In the genomic region with DNA sequence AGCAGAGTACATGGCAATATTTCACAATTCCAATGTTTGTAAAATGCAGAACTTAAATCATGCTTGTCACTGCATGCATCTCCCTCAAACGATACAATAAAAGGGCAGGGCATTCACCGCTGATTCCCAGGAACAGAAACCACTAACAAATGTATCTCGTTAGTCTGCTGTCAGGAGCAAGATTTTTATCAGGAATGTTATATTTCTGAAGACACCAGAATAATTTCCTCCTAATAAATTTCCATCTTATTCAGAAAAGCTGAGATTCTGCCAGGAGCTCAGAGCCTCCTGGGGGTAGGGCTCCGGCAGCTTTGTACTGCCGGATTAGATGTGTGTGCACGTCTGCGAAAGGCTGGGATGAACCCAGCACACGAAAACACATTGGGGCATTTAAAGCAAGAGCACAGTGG, we compare ENCODE assay signal across 20 cellular contexts. TPM values are rescaled to one million over a fixed set of nuclear protein-coding genes. Genes with fewer than 3 reads are reported as not detected.
DNase-seq lines count a peak whose midpoint lies in the region; ATAC-seq, FAIRE-seq and TF ChIP-seq lines count a peak whose summit lies in the region.
"Had no signal": no experiment of that assay in that cellular context is flagged by ENCODE, and none has a peak within 500 bp of the region (broad histone marks: within the 10 kb centered on the region; RNA-seq: fewer than 3 reads in every experiment).

No MANE protein-coding gene starts in this region.

- H2BK15ac ChIP-seq in H1 (ENCODE audit: low read length), result no peak overlapping the region
- no peak overlapping the region for H2BK15ac ChIP-seq in mesenchymal stem cell (ENCODE audit: low read depth, poor library complexity, severe bottlenecking)

- TF ChIP-seq CTCF in A673 (conservative IDR thresholded peaks at IDR 0.05; ENCODE audit: low read depth, low read length) (no peak), GM23338 (conservative IDR thresholded peaks at IDR 0.05; ENCODE audit: low read depth in 2 of 2) (no peak), H1 (IDR thresholded peaks at IDR 0.05; ENCODE audit: control extremely low read depth in 1 of 3, insufficient read depth in 1 of 3, low read depth in 1 of 3, low read length in 3 of 3) (no peak), GM10266 (IDR thresholded peaks at IDR 0.05; ENCODE audit: control insufficient read depth, insufficient read depth, low read depth, missing control alignments) (no peak)

- H4K8ac ChIP-seq in H1 (ENCODE audit: extremely low read depth, insufficient read depth, low read length), result no peak overlapping the region
- no peak overlapping the region for H4K8ac ChIP-seq in mesenchymal stem cell (ENCODE audit: low read length)

- H3K79me2 ChIP-seq in GM23338 (replicated peaks; ENCODE audit: insufficient read depth), result no peaks in the 10 kb centered on the region
- no peaks in the 10 kb centered on the region for H3K79me2 ChIP-seq in H1 (ENCODE audit: control insufficient read depth in 1 of 2, insufficient read depth in 2 of 2, low read length in 2 of 2)

- TF ChIP-seq POLR2A in H1 (IDR thresholded peaks at IDR 0.05; ENCODE audit: control extremely low read depth in 1 of 2, low read depth in 2 of 2, low read length in 2 of 2) (no peak), GM12891 (IDR thresholded peaks at IDR 0.05; ENCODE audit: low read depth, low read length) (no peak)

- no peak overlapping the region for H3K4me3 Mint-ChIP-seq in GM23338
- no peak overlapping the region for H3K4me3 Mint-ChIP-seq in effector memory CD8-positive, alpha-beta T cell
- H3K4me3 Mint-ChIP-seq: activated CD8-positive, alpha-beta memory T cell treated with anti-CD3 and anti-CD28 coated beads, Interleukin-2, amount 10 ng/mL, durations not matched to agents 7 days and 5 days; memory B cell; neural crest cell; T-helper 2 cell treated with Interferon-gamma antibody and Interleukin-4, amounts not matched to agents 5 μg/mL and 100 μg/mL, for 36 hours had no signal

- H3K27ac Mint-ChIP-seq in GM23338, result no peak overlapping the region
- H3K27ac Mint-ChIP-seq in effector memory CD8-positive, alpha-beta T cell, result no peak overlapping the region
- H3K27ac Mint-ChIP-seq: activated CD8-positive, alpha-beta memory T cell treated with anti-CD3 and anti-CD28 coated beads, Interleukin-2, amount 10 ng/mL, durations not matched to agents 7 days and 5 days; memory B cell; T-helper 2 cell treated with Interferon-gamma antibody and Interleukin-4, amounts not matched to agents 5 μg/mL and 100 μg/mL, for 36 hours had no signal

- H3K27me3 ChIP-seq in A673 (replicated peaks; ENCODE audit: insufficient read depth, low read depth, low read length, poor library complexity) (no peaks in the 10 kb centered on the region), GM23338 (ENCODE audit: insufficient read depth) (no peaks in the 10 kb centered on the region), H1 (replicated peaks in 1 of 4; ENCODE audit: control insufficient read depth in 3 of 4, extremely low read depth in 1 of 4, insufficient read depth in 3 of 4, low read length in 3 of 4) (no peaks in the 10 kb centered on the region), mesenchymal stem cell (ENCODE audit: control insufficient read depth in 1 of 2, insufficient read depth in 1 of 2, low read length in 2 of 2) (no peaks in the 10 kb centered on the region)
- H3K27me3 ChIP-seq: upper lobe of left lung had no signal

- no peak overlapping the region for H3K18ac ChIP-seq in H1 (ENCODE audit: extremely low read depth, low read length)
- H3K18ac ChIP-seq in mesenchymal stem cell (ENCODE audit: low read depth in 1 of 2, low read length in 2 of 2), result peak overlapping the region in 1 of 2 experiments; percentile 14

- H2AFZ ChIP-seq in GM23338 (peak overlapping the region; percentile 68), H1 (ENCODE audit: low read length) (0 out of 2 replicates have a peak overlapping the region, but pooled peaks have one; percentile 12), mesenchymal stem cell (ENCODE audit: low read depth, low read length) (no peak overlapping the region)

- FAIRE-seq in H1 (lab: Jason Lieb, UNC) (no peak), GM12891 (lab: Jason Lieb, UNC) (no peak)

- H3K9ac ChIP-seq in H1 (replicated peaks in 1 of 4; ENCODE audit: extremely low read depth in 1 of 4, low read depth in 3 of 4, low read length in 3 of 4) (no peak overlapping the region), mesenchymal stem cell (ENCODE audit: low read length) (peak overlapping the region; percentile 60)

- no peak for TF ChIP-seq EP300 in H1 (IDR thresholded peaks at IDR 0.05; ENCODE audit: borderline replicate concordance in 1 of 2, low read depth in 2 of 2, low read length in 2 of 2)

- POLR2A ChIA-PET in A673 (lab: Charles Lee; ENCODE audit: low non-redundant PET), result no interaction called here
- POLR2A ChIA-PET in H1 (lab: Charles Lee; ENCODE audit: partially characterized antibody), result no interaction called here

- H4K5ac ChIP-seq in H1 (ENCODE audit: insufficient read length, low read depth, low read length), result no peak overlapping the region

- peaks cover 9% of the 10 kb centered on the region for H3K4me1 Mint-ChIP-seq in GM23338
- H3K4me1 Mint-ChIP-seq in effector memory CD8-positive, alpha-beta T cell (ENCODE audit: low read depth in 2 of 2), result peaks cover 0 to 2% of the 10 kb centered on the region in 2 donors
- H3K4me1 Mint-ChIP-seq: activated CD8-positive, alpha-beta memory T cell treated with anti-CD3 and anti-CD28 coated beads, Interleukin-2, amount 10 ng/mL, durations not matched to agents 7 days and 5 days; memory B cell; neural crest cell had no signal

- no peaks in the 10 kb centered on the region; the same call in 1 of the 2 replicates for H3K9me2 ChIP-seq in GM23338 (ENCODE audit: insufficient read depth)

- no peak for ATAC-seq in GM23338
- ATAC-seq in effector memory CD8-positive, alpha-beta T cell (replicated peaks), result no peak
- ATAC-seq: activated CD8-positive, alpha-beta memory T cell treated with anti-CD3 and anti-CD28 coated beads, Interleukin-2, amount 10 ng/mL, durations not matched to agents 7 days and 5 days had no signal

- H2BK12ac ChIP-seq in H1 (ENCODE audit: low read depth, low read length), result no peak overlapping the region
- H2BK12ac ChIP-seq in mesenchymal stem cell (ENCODE audit: low read length in 2 of 2), result no peak overlapping the region

- intact Hi-C loops in A673 (cut with micrococcal nuclease; ENCODE audit: unreplicated experiment), result no loop called here

- H3K9me3 ChIP-seq in A673 (ENCODE audit: low read depth, low read length, poor library complexity, severe bottlenecking) (no peaks in the 10 kb centered on the region), H1 (ENCODE audit: insufficient read depth in 2 of 2, low read depth in 1 of 2, low read length in 1 of 2) (peaks cover 4 to 7% of the 10 kb centered on the region in 2 experiments; a peak in 2 of 4 replicates), mesenchymal stem cell (ENCODE audit: control insufficient read depth, low read length) (peaks cover 8% of the 10 kb centered on the region)

- no peaks in the 10 kb centered on the region for H3K36me3 ChIP-seq in A673 (ENCODE audit: insufficient read depth, low read length, poor library complexity, severe bottlenecking)
- no peaks in the 10 kb centered on the region; the same call in none of the 2 replicates for H3K36me3 ChIP-seq in GM23338 (ENCODE audit: insufficient read depth)
- no peaks in the 10 kb centered on the region; a peak in 1 of 8 replicates for H3K36me3 ChIP-seq in H1 (ENCODE audit: control insufficient read depth in 2 of 4, insufficient read depth in 4 of 4, low read length in 3 of 4)
- no peaks in the 10 kb centered on the region for H3K36me3 ChIP-seq in mesenchymal stem cell (ENCODE audit: control insufficient read depth in 1 of 2, insufficient read depth in 2 of 2, low read depth in 1 of 2, low read length in 2 of 2)
- H3K36me3 ChIP-seq: upper lobe of left lung had no signal

- H3K4me3 ChIP-seq in A673 (ENCODE audit: low read depth, low read length, poor library complexity, severe bottlenecking) (peak overlapping the region; percentile 21), GM23338 (no peak overlapping the region), H1 (ENCODE audit: extremely low read depth in 1 of 4, insufficient read depth in 2 of 4, low read depth in 3 of 4, low read length in 4 of 4) (no peak overlapping the region), mesenchymal stem cell (ENCODE audit: insufficient read depth in 1 of 2, low read depth in 1 of 2, low read length in 2 of 2) (peak overlapping the region in 1 of 2 experiments; percentile 70)

- peaks cover 1% of the 10 kb centered on the region for H3K27me3 Mint-ChIP-seq in GM23338 (ENCODE audit: insufficient read depth, low read depth, poor library complexity)
- H3K27me3 Mint-ChIP-seq in effector memory CD8-positive, alpha-beta T cell, result peaks cover 0 to 17% of the 10 kb centered on the region in 2 donors

- H3K4me1 ChIP-seq in A673 (ENCODE audit: insufficient read depth, low read length, poor library complexity, severe bottlenecking) (peaks cover 15% of the 10 kb centered on the region), GM23338 (ENCODE audit: insufficient read depth) (peaks cover 11% of the 10 kb centered on the region), H1 (replicated peaks in 1 of 4; ENCODE audit: control insufficient read depth in 3 of 4, insufficient read depth in 4 of 4, low read length in 3 of 4) (peaks cover 0 to 3% (median 2%) of the 10 kb centered on the region in 4 experiments; a peak in 3 of 7 replicates), mesenchymal stem cell (ENCODE audit: control insufficient read depth, insufficient read depth, low read depth, low read length) (no peaks in the 10 kb centered on the region)
- H3K4me1 ChIP-seq: upper lobe of left lung had no signal

- H3K23ac ChIP-seq in H1 (ENCODE audit: insufficient read length), result no peak overlapping the region
- H3K23ac ChIP-seq in mesenchymal stem cell (ENCODE audit: low read length in 2 of 2), result no peak overlapping the region

- H3K4ac ChIP-seq in H1 (replicated peaks; ENCODE audit: insufficient read length, low read depth, low read length), result no peak overlapping the region
- no peak overlapping the region for H3K4ac ChIP-seq in mesenchymal stem cell (ENCODE audit: low read depth in 1 of 2, low read length in 2 of 2)

- H3K27ac ChIP-seq in A673 (ENCODE audit: low read depth, low read length, poor library complexity, severe bottlenecking) (peak overlapping the region; percentile 9), GM23338 (ENCODE audit: low read depth) (no peak overlapping the region), H1 (ENCODE audit: low read depth, low read length) (no peak overlapping the region), mesenchymal stem cell (ENCODE audit: low read length, poor library complexity, severe bottlenecking) (no peak overlapping the region)
- H3K27ac ChIP-seq: upper lobe of left lung had no signal

- H2BK5ac ChIP-seq in H1 (ENCODE audit: low read depth, low read length) (no peak overlapping the region), mesenchymal stem cell (ENCODE audit: low read depth, low read length, poor library complexity, severe bottlenecking) (no peak overlapping the region)

- H3K4me2 ChIP-seq in GM23338 (no peak overlapping the region), H1 (ENCODE audit: insufficient read depth in 1 of 2, low read depth in 2 of 2, low read length in 2 of 2) (no peak overlapping the region), mesenchymal stem cell (ENCODE audit: low read length, poor library complexity, severe bottlenecking) (no peak overlapping the region)

- H3K79me1 ChIP-seq in H1 (ENCODE audit: low read depth, low read length), result no peaks in the 10 kb centered on the region
- H3K79me1 ChIP-seq in mesenchymal stem cell (replicated peaks; ENCODE audit: low read length, poor library complexity, severe bottlenecking), result no peaks in the 10 kb centered on the region

- no peak overlapping the region for H3K56ac ChIP-seq in H1 (replicated peaks; ENCODE audit: insufficient read length, low read depth, low read length)

- H3K9me3 Mint-ChIP-seq in GM23338, result peaks cover 19% of the 10 kb centered on the region
- peaks cover 0 to 2% of the 10 kb centered on the region in 2 donors for H3K9me3 Mint-ChIP-seq in effector memory CD8-positive, alpha-beta T cell

- H4K20me1 ChIP-seq in GM23338 (replicated peaks; ENCODE audit: insufficient read depth), result no peaks in the 10 kb centered on the region
- H4K20me1 ChIP-seq in H1 (replicated peaks in 1 of 2; ENCODE audit: control insufficient read depth in 1 of 2, insufficient read depth in 2 of 2, low read length in 2 of 2), result no peaks in the 10 kb centered on the region

- CTCF ChIA-PET in A673 (lab: Charles Lee), result no interaction called here
- CTCF ChIA-PET in H1 (lab: Charles Lee; ENCODE audit: partially characterized antibody), result no interaction called here

- H2BK20ac ChIP-seq in H1 (ENCODE audit: low read length), result no peak overlapping the region

- H2BK120ac ChIP-seq in H1 (replicated peaks; ENCODE audit: low read depth, low read length) (no peak overlapping the region), mesenchymal stem cell (ENCODE audit: low read depth, low read length) (no peak overlapping the region)

- DNase-seq in A673 (ENCODE audit: low spot score) (peak; percentile 54), GM23338 (ENCODE audit: low spot score) (no peak), H1 (ENCODE audit: low read depth in 1 of 2, low spot score in 2 of 2) (no peak), mesenchymal stem cell (peak; percentile 30), GM10266 (ENCODE audit: extremely low spot score) (no peak), GM12891 (ENCODE audit: insufficient read length, low spot score) (no peak), T-helper 2 cell (no peak)
- no peak for DNase-seq in effector memory CD8-positive, alpha-beta T cell
- DNase-seq: ACHN; activated CD8-positive, alpha-beta memory T cell treated with anti-CD3 and anti-CD28 coated beads, Interleukin-2, amount 10 ng/mL, durations not matched to agents 7 days and 5 days; activated effector memory CD4-positive, alpha-beta T cell treated with Interleukin-2 at 50 U/mL for 16 hours; amniotic stem cell; NCI-H1694; NCI-H226; Right ventricle myocardium superior; stimulated activated naive CD4-positive, alpha-beta T cell treated with Interleukin-2 at 50 U/mL for 16 hours; upper lobe of left lung had no signal

- no peak overlapping the region for H4K91ac ChIP-seq in H1 (replicated peaks; ENCODE audit: insufficient read length, low read length)
- H4K91ac ChIP-seq in mesenchymal stem cell (ENCODE audit: low read length), result no peak overlapping the region

- H3K14ac ChIP-seq in H1 (ENCODE audit: insufficient read length), result no peak overlapping the region
- H3K14ac ChIP-seq in mesenchymal stem cell (ENCODE audit: low read length in 2 of 2), result no peak overlapping the region

- 88% methylated on average over 8 of the region's 8 CpGs; no CpG with 5 or more reads in 1 of the 2 experiments for WGBS in H1 (ENCODE audit: extremely low coverage in 1 of 2, insufficient coverage in 1 of 2, insufficient read length in 1 of 2, insufficient replicate concordance in 2 of 2, low coverage in 1 of 2, low lambda C conversion rate in 2 of 2, missing lambda C conversion rate in 1 of 2), 2 experiments
- WGBS in mesenchymal stem cell, result 44% methylated on average over 7 of the region's 8 CpGs

- H2AK5ac ChIP-seq in H1 (ENCODE audit: low read depth, low read length) (no peak overlapping the region), mesenchymal stem cell (ENCODE audit: low read length, severe bottlenecking) (no peak overlapping the region)

- H3F3A ChIP-seq in GM23338 (replicated peaks; ENCODE audit: low read depth), result peaks cover 3% of the 10 kb centered on the region; the same call in 1 of the 2 replicates

- BruUV-seq in A673 (replicated peaks; lab: Mats Ljungman, UMichigan), result no TSS peak

- no peak for TF ChIP-seq RAD21 in H1 (IDR thresholded peaks at IDR 0.05 in 1 of 2, conservative IDR thresholded peaks at IDR 0.05 in 1 of 2; ENCODE audit: low read depth in 2 of 2, low read length in 2 of 2)

- H3K23me2 ChIP-seq in H1 (ENCODE audit: low read depth, low read length), result no peaks in the 10 kb centered on the region

- peaks cover 16% of the 10 kb centered on the region for H3K36me3 Mint-ChIP-seq in GM23338 (ENCODE audit: low read depth)
- no peaks in the 10 kb centered on the region for H3K36me3 Mint-ChIP-seq in effector memory CD8-positive, alpha-beta T cell (ENCODE audit: insufficient read depth)
- H3K36me3 Mint-ChIP-seq: activated CD8-positive, alpha-beta memory T cell treated with anti-CD3 and anti-CD28 coated beads, Interleukin-2, amount 10 ng/mL, durations not matched to agents 7 days and 5 days; memory B cell had no signal

RNA-seq across cellular contexts. Expression of a gene that starts 54.0 kb away (rescaled TPM):
- total RNA-seq in A673 (2021), result 45.1 and 47.4 TPM in 2 replicates
- total RNA-seq in GM23338 (2014; rRNA removed; shearing (Covaris generic)), result 80.1 and 89.1 TPM in 2 replicates
- 48.6 and 51.3 TPM in 2 replicates for polyA plus RNA-seq in GM23338 (2016; fragmentation: Nextera tagmentation; extraction: Ambion mirVana)
- 42.7 and 57.0 TPM in 2 replicates for total RNA-seq in H1 (2021; fragmentation: NEBNext Ultra II Directional; extraction: Animal tissue kit (Norgen Biotek cat#: 25700))
- 72.5 and 140 TPM in 2 replicates for polyA plus RNA-seq in H1 (2011; rRNA removed)
- polyA plus RNA-seq in H1 (2011; cell fraction: cytosol; rRNA removed), result 109 TPM
- 120 TPM for polyA plus RNA-seq in H1 (2011; cell fraction: nucleus; rRNA removed)
- 58.9 to 71.0 TPM (median 65.0 TPM) in 4 replicates for polyA plus RNA-seq in H1 (2012, experiment 1 of 2)
- polyA plus RNA-seq in H1 (2012, experiment 2 of 2), result 5.7 TPM
- polyA plus RNA-seq in H1 (2013, experiment 1 of 2), result 64.5 TPM
- 66.8 TPM for polyA plus RNA-seq in H1 (2013, experiment 2 of 2)
- 584 and 647 TPM in 2 replicates for polyA minus RNA-seq in H1 (2011; rRNA and poly(A)+ RNA removed)
- polyA minus RNA-seq in H1 (2011; cell fraction: cytosol; rRNA and poly(A)+ RNA removed), result 58.2 TPM
- 605 TPM for polyA minus RNA-seq in H1 (2011; cell fraction: nucleus; rRNA and poly(A)+ RNA removed)
- 20.1 TPM for polyA plus RNA-seq in mesenchymal stem cell (2013, experiment 1 of 2)
- 22.8 TPM for polyA plus RNA-seq in mesenchymal stem cell (2013, experiment 2 of 2)
- polyA plus RNA-seq in GM12891 (2012; ENCODE audit: low read depth, missing spikeins), result 0.33 TPM
- total RNA-seq: activated CD8-positive, alpha-beta memory T cell treated with anti-CD3 and anti-CD28 coated beads, Interleukin-2, amount 10 ng/mL, durations not matched to agents 7 days and 5 days had no signal

Comparison
In these comparisons a context has a peak if more than half of its experiments do, and no peak if none do; other contexts are left out.
1. DNase-seq: peak in A673 (single experiment) and mesenchymal stem cell (single experiment); none in GM23338 (single experiment), H1 (0 of 2), effector memory CD8-positive, alpha-beta T cell (0 of 3), GM10266 (single experiment), GM12891 (single experiment) and T-helper 2 cell (0 of 5).